21 cellular contexts compared by ENCODE assay signal in the genomic region with DNA sequence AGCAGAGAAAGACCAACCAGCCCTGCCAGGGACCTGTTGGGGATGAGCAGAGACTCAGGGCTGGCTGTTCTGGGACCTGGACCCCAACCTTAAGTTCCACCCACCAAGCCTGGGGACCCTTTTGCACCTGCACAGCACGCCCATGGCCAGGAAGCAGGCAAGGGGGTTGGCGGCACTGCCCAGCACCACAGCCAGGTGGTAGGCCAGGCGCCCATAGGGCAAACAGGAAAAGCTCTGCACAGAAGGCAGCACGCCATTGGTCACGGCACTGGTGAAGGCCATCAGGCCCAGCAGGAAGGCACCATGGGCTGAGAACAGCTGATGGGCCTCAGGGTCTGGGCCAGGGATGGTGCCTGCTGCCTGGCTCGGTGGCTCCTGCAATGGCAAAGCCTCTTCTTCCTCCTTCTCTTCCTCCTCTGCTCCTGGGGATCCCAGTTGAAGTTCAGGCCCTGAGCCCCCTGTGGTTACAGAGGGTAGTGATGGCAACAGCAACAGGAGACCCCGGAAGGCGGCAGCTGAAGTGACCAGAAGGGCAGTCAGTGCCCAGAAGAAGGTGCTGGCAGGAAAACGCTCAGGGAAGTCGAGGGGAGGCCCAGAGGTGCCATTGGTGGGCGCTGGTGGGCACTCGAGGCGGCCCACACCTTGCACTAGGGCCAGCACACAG. TPM values are rescaled to one million over a fixed set of nuclear protein-coding genes. Genes with fewer than 3 reads are reported as not detected.
DNase-seq lines count a peak whose midpoint lies in the region; ATAC-seq and TF ChIP-seq lines count a peak whose summit lies in the region.
"Had no signal": no experiment of that assay in that cellular context is flagged by ENCODE, and none has a peak within 500 bp of the region (broad histone marks: within the 10 kb centered on the region; RNA-seq: fewer than 3 reads in every experiment).

No MANE protein-coding gene starts in this region.

- no peaks in the 10 kb centered on the region for H3K9me3 ChIP-seq in BLaER1
- H3K9me3 ChIP-seq: A549; BLaER1 treated with 17β-estradiol and CSF1 and Interleukin-3, amounts not matched to agents 10 nM and 100 nM had no signal

- TF ChIP-seq CTCF in GM23338 (conservative IDR thresholded peaks at IDR 0.05; ENCODE audit: low read depth in 2 of 2) (no peak), WTC11 (IDR thresholded peaks at IDR 0.05) (no peak), mesothelial cell of epicardium (IDR thresholded peaks at IDR 0.05; ENCODE audit: unreplicated experiment) (peak; percentile 18)

- no peaks in the 10 kb centered on the region for H4K20me1 ChIP-seq in BLaER1
- H4K20me1 ChIP-seq in GM23338 (replicated peaks; ENCODE audit: insufficient read depth): no peaks in the 10 kb centered on the region
- H4K20me1 ChIP-seq: BLaER1 treated with 17β-estradiol and CSF1 and Interleukin-3, amounts not matched to agents 10 nM and 100 nM had no signal

- H3K36me3 Mint-ChIP-seq in GM23338 (ENCODE audit: low read depth): no peaks in the 10 kb centered on the region
- no peaks in the 10 kb centered on the region for H3K36me3 Mint-ChIP-seq in WTC11
- H3K36me3 Mint-ChIP-seq in mesothelial cell of epicardium: no peaks in the 10 kb centered on the region

- no peak overlapping the region for H2AFZ ChIP-seq in GM23338

- H3K4me1 ChIP-seq in BLaER1 (peaks cover 27% of the 10 kb centered on the region), GM23338 (ENCODE audit: insufficient read depth) (no peaks in the 10 kb centered on the region; the same call in 1 of the 2 replicates)

- no peak overlapping the region for H3K9ac ChIP-seq in BLaER1

- CTCF ChIA-PET in WTC11 (lab: Charles Lee): interaction anchor here (2.9 kb wide), 1 partner anchor 125 kb away, joined by 10 read pairs; no protein-coding TSS in a partner anchor

- H3K9me3 Mint-ChIP-seq in GM23338 (no peaks in the 10 kb centered on the region; the same call in 2 of the 3 replicates), WTC11 (no peaks in the 10 kb centered on the region), mesothelial cell of epicardium (no peaks in the 10 kb centered on the region)

- H3K36me3 ChIP-seq in BLaER1: no peaks in the 10 kb centered on the region
- no peaks in the 10 kb centered on the region for H3K36me3 ChIP-seq in GM23338 (ENCODE audit: insufficient read depth)
- H3K36me3 ChIP-seq: BLaER1 treated with 17β-estradiol and CSF1 and Interleukin-3, amounts not matched to agents 10 nM and 100 nM had no signal

- H3F3A ChIP-seq in GM23338 (replicated peaks; ENCODE audit: low read depth): 0 out of 2 replicates have a peak, but pooled peaks cover 5% of the 10 kb centered on the region

- H3K27ac Mint-ChIP-seq in GM23338 (no peak overlapping the region), WTC11 (no peak overlapping the region), mesothelial cell of epicardium (no peak overlapping the region)

- H3K79me2 ChIP-seq in GM23338 (replicated peaks; ENCODE audit: insufficient read depth): no peaks in the 10 kb centered on the region

- H3K4me3 ChIP-seq in BLaER1: no peak overlapping the region
- no peak overlapping the region for H3K4me3 ChIP-seq in GM23338
- H3K4me3 ChIP-seq: A549; BLaER1 treated with 17β-estradiol and CSF1 and Interleukin-3, amounts not matched to agents 10 nM and 100 nM; GM12878; K562 had no signal

- H3K27me3 ChIP-seq in BLaER1: no peaks in the 10 kb centered on the region
- peaks cover 6% of the 10 kb centered on the region; the same call in 1 of the 2 replicates for H3K27me3 ChIP-seq in GM23338 (ENCODE audit: insufficient read depth)

- H3K27me3 Mint-ChIP-seq in GM23338 (ENCODE audit: insufficient read depth, low read depth, poor library complexity): peaks cover 19% of the 10 kb centered on the region
- peaks cover 26% of the 10 kb centered on the region for H3K27me3 Mint-ChIP-seq in WTC11 (ENCODE audit: low read depth)
- peaks cover 38% of the 10 kb centered on the region for H3K27me3 Mint-ChIP-seq in mesothelial cell of epicardium (ENCODE audit: low read depth)

- no peak for ATAC-seq in GM23338
- no peak for ATAC-seq in WTC11
- ATAC-seq in GM18511 (IDR thresholded peaks at IDR 0.05; ENCODE audit: unreplicated experiment): no peak
- ATAC-seq: GM12878, K562 had no signal

- H3K4me3 Mint-ChIP-seq in GM23338 (no peak overlapping the region), WTC11 (no peak overlapping the region), mesothelial cell of epicardium (no peak overlapping the region)

- DNase-seq in GM23338 (ENCODE audit: low spot score) (peak; percentile 46), WTC11 (ENCODE audit: low spot score) (peak; percentile 19), mesothelial cell of epicardium (ENCODE audit: low spot score in 2 of 2, unreplicated experiment in 2 of 2) (no peak), hippocampal formation (lab: John Stamatoyannopoulos, UW) (no peak), NCI-H82 (lab: John Stamatoyannopoulos, UW) (no peak), medulla oblongata (ENCODE audit: extremely low spot score) (no peak)
- DNase-seq: DND-41; NCI-H1105; NCI-H2081 treated with DMSO at 0.1 percent for 48 hours; NK-92 treated with Interleukin-12 subunit alpha and Interleukin-12 subunit beta, amount 100 ng/mL, for 24 hours; OCI-M1; Right ventricle myocardium superior; SW 1271 had no signal

- H3K4me1 Mint-ChIP-seq in GM23338 (peaks cover 3% of the 10 kb centered on the region), WTC11 (no peaks in the 10 kb centered on the region), mesothelial cell of epicardium (peaks cover 3% of the 10 kb centered on the region)

- no peaks in the 10 kb centered on the region for H3K9me2 ChIP-seq in GM23338 (ENCODE audit: insufficient read depth)

- POLR2A ChIA-PET in WTC11 (lab: Charles Lee): no interaction called here

- H3K27ac ChIP-seq in BLaER1: no peak overlapping the region
- H3K27ac ChIP-seq in GM23338 (ENCODE audit: low read depth): no peak overlapping the region
- H3K27ac ChIP-seq: A549; BLaER1 treated with 17β-estradiol and CSF1 and Interleukin-3, amounts not matched to agents 10 nM and 100 nM had no signal

- H3K4me2 ChIP-seq in BLaER1 (0 out of 2 replicates have a peak overlapping the region, but pooled peaks have one; percentile 7), GM23338 (no peak overlapping the region)
- H3K4me2 ChIP-seq: A549 had no signal

TF ChIP-seq in GM23338, 12 proteins besides CTCF, POLR2A, EP300 and RAD21:
- TF ChIP-seq STAT1 (IDR thresholded peaks at IDR 0.05; ENCODE audit: unreplicated experiment) (no peak), ZNF114 (CRISPR knock-in tag; IDR thresholded peaks at IDR 0.05) (no peak), EZH2 (IDR thresholded peaks at IDR 0.05; ENCODE audit: low read depth, unreplicated experiment) (no peak)

TF ChIP-seq in WTC11, 78 proteins besides CTCF, POLR2A, EP300 and RAD21:
- TF ChIP-seq, protein P1, sequence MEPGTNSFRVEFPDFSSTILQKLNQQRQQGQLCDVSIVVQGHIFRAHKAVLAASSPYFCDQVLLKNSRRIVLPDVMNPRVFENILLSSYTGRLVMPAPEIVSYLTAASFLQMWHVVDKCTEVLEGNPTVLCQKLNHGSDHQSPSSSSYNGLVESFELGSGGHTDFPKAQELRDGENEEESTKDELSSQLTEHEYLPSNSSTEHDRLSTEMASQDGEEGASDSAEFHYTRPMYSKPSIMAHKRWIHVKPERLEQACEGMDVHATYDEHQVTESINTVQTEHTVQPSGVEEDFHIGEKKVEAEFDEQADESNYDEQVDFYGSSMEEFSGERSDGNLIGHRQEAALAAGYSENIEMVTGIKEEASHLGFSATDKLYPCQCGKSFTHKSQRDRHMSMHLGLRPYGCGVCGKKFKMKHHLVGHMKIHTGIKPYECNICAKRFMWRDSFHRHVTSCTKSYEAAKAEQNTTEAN (CRISPR knock-in tag; IDR thresholded peaks at IDR 0.05): no peak

RNA-seq across cellular contexts. Expression of a gene that starts 1.7 kb away (rescaled TPM):
- 0.63 and 1.3 TPM in 2 replicates for total RNA-seq in GM23338 (2014; rRNA removed; shearing (Covaris generic))
- polyA plus RNA-seq in GM23338 (2016; fragmentation: Nextera tagmentation; extraction: Ambion mirVana): 0.21 and 0.50 TPM in 2 replicates
- total RNA-seq in WTC11 (2021) (0.78 to 1.1 TPM (median 0.99 TPM) in 3 replicates), mesothelial cell of epicardium (0.20 to 0.54 TPM (median 0.38 TPM) in 3 replicates)
- total RNA-seq: H4, K562, Right ventricle myocardium superior had no signal

RNA-seq across cellular contexts. Expression of a gene that starts 35.7 kb away (rescaled TPM):
- 56.4 and 61.4 TPM in 2 replicates for total RNA-seq in GM23338 (2014; rRNA removed; shearing (Covaris generic))
- 13.5 and 16.8 TPM in 2 replicates for polyA plus RNA-seq in GM23338 (2016; fragmentation: Nextera tagmentation; extraction: Ambion mirVana)
- total RNA-seq in WTC11 (2021) (112 to 130 TPM (median 115 TPM) in 3 replicates), mesothelial cell of epicardium (78.5 to 82.9 TPM (median 81.7 TPM) in 3 replicates)

RNA-seq across cellular contexts. Expression of a gene that starts 36.2 kb away (rescaled TPM):
- 2.1 TPM in 1 of 2 replicates, not detected in the other for total RNA-seq in GM23338 (2014; rRNA removed; shearing (Covaris generic))
- polyA plus RNA-seq in GM23338 (2016; fragmentation: Nextera tagmentation; extraction: Ambion mirVana): 1.1 and 1.3 TPM in 2 replicates
- total RNA-seq in WTC11 (2021) (0.61 to 1.1 TPM (median 1.1 TPM) in 3 replicates), mesothelial cell of epicardium (1.7 to 3.1 TPM (median 2.7 TPM) in 3 replicates)
- total RNA-seq: NCI-H460 had no signal

RNA-seq across cellular contexts. Expression of a gene that starts 44.8 kb away (rescaled TPM):
- total RNA-seq in GM23338 (2014; rRNA removed; shearing (Covaris generic)): 0.93 and 1.6 TPM in 2 replicates
- 0.55 and 0.97 TPM in 2 replicates for polyA plus RNA-seq in GM23338 (2016; fragmentation: Nextera tagmentation; extraction: Ambion mirVana)
- total RNA-seq in WTC11 (2021) (0.39 to 0.71 TPM (median 0.66 TPM) in 3 replicates), mesothelial cell of epicardium (0.96 to 1.0 TPM (median 1.00 TPM) in 3 replicates)
- total RNA-seq: NCI-H460 had no signal
- polyA plus RNA-seq: K562 had no signal

RNA-seq across cellular contexts. Expression of a gene that starts 46.0 kb away (rescaled TPM):
- total RNA-seq in GM23338 (2014; rRNA removed; shearing (Covaris generic)): 3.3 and 4.4 TPM in 2 replicates
- 8.7 and 10.1 TPM in 2 replicates for polyA plus RNA-seq in GM23338 (2016; fragmentation: Nextera tagmentation; extraction: Ambion mirVana)
- 9.2 to 14.2 TPM (median 12.3 TPM) in 3 replicates for total RNA-seq in WTC11 (2021)
- total RNA-seq in mesothelial cell of epicardium: 27.0 to 31.6 TPM (median 31.2 TPM) in 3 replicates

Comparison
In these comparisons a context has a peak if more than half of its experiments do, and no peak if none do; other contexts are left out.
1. DNase-seq: peak in GM23338 (single experiment) and WTC11 (single experiment); none in mesothelial cell of epicardium (0 of 2), hippocampal formation (0 of 2), NCI-H82 (single experiment) and medulla oblongata (single experiment).